ENCODE assay signal across 21 cellular contexts in genomic region chr20:15658295-15658694, GRCh38.
"Had no signal": no experiment of that assay in that cellular context is flagged by ENCODE, and none has a peak within 500 bp of the region (broad histone marks: within the 10 kb centered on the region; RNA-seq: fewer than 3 reads in every experiment).

No MANE protein-coding gene starts in this region.

- H3K4me3 Mint-ChIP-seq: activated CD8-positive, alpha-beta T cell treated with anti-CD3 and anti-CD28 coated beads, Interleukin-2, amount 10 ng/mL, durations not matched to agents 7 days and 5 days; activated naive CD8-positive, alpha-beta T cell treated with anti-CD3 and anti-CD28 coated beads, Interleukin-2, amount 50 U/mL, for 24 hours; activated T-helper 1 cell treated with anti-CD3 and anti-CD28 coated beads, Interleukin-12 subunit alpha, Interleukin-12 subunit beta, Interleukin-2, Interleukin-4 antibody, amounts not matched to agents 30 ng/mL and 10 ng/mL and 1 ng/mL, durations not matched to agents 14 hours and 24 hours and 36 hours; effector memory CD8-positive, alpha-beta T cell; natural killer cell; stimulated activated memory B cell treated with anti-CD40 and anti-IgM and Interleukin-4, amounts not matched to agents 10 μg/mL and 1 μg/mL and 100 μg/mL, for 72 hours had no signal

- H3K36me3 Mint-ChIP-seq: brain; natural killer cell; stimulated activated memory B cell treated with anti-CD40 and anti-IgM and Interleukin-4, amounts not matched to agents 10 μg/mL and 1 μg/mL and 100 μg/mL, for 72 hours had no signal

- H3K4me1 ChIP-seq: pancreas, right lobe of liver, upper lobe of left lung had no signal

- H3K9me3 Mint-ChIP-seq: activated naive CD8-positive, alpha-beta T cell treated with anti-CD3 and anti-CD28 coated beads, Interleukin-2, amount 50 U/mL, for 24 hours; activated T-helper 1 cell treated with anti-CD3 and anti-CD28 coated beads, Interleukin-12 subunit alpha, Interleukin-12 subunit beta, Interleukin-2, Interleukin-4 antibody, amounts not matched to agents 30 ng/mL and 10 ng/mL and 1 ng/mL, durations not matched to agents 14 hours and 24 hours and 36 hours; stimulated activated memory B cell treated with anti-CD40 and anti-IgM and Interleukin-4, amounts not matched to agents 10 μg/mL and 1 μg/mL and 100 μg/mL, for 72 hours had no signal

- H3K27ac ChIP-seq: pancreas, right lobe of liver, thoracic aorta, upper lobe of left lung had no signal

- H3K27me3 Mint-ChIP-seq: activated naive CD8-positive, alpha-beta T cell treated with anti-CD3 and anti-CD28 coated beads, Interleukin-2, amount 50 U/mL, for 24 hours; brain; effector memory CD8-positive, alpha-beta T cell; stimulated activated memory B cell treated with anti-CD40 and anti-IgM and Interleukin-4, amounts not matched to agents 10 μg/mL and 1 μg/mL and 100 μg/mL, for 72 hours had no signal

- ATAC-seq: activated CD8-positive, alpha-beta T cell treated with anti-CD3 and anti-CD28 coated beads, Interleukin-2, amount 10 ng/mL, durations not matched to agents 7 days and 5 days; activated naive CD8-positive, alpha-beta T cell treated with anti-CD3 and anti-CD28 coated beads, Interleukin-2, amount 50 U/mL, for 24 hours; effector memory CD8-positive, alpha-beta T cell; esophagus mucosa; natural killer cell; pancreas; right lobe of liver; stimulated activated memory B cell treated with anti-CD40 and anti-IgM and Interleukin-4, amounts not matched to agents 10 μg/mL and 1 μg/mL and 100 μg/mL, for 72 hours had no signal

- H3K4me1 Mint-ChIP-seq: activated naive CD8-positive, alpha-beta T cell treated with anti-CD3 and anti-CD28 coated beads, Interleukin-2, amount 50 U/mL, for 24 hours; natural killer cell had no signal

- H3K4me3 ChIP-seq: lung, pancreas, right lobe of liver, thoracic aorta, upper lobe of left lung had no signal

- H3K36me3 ChIP-seq: pancreas, right lobe of liver, thoracic aorta, upper lobe of left lung had no signal

- H3K9me3 ChIP-seq: pancreas, right lobe of liver, thoracic aorta, upper lobe of left lung had no signal

- DNase-seq: activated CD4-positive, alpha-beta T cell treated with anti-CD3 and anti-CD28 coated beads for 1 hour; activated CD4-positive, alpha-beta T cell treated with anti-CD3 and anti-CD28 coated beads, Interleukin-2, amount 50 U/mL, for 1 hour; activated CD8-positive, alpha-beta T cell treated with anti-CD3 and anti-CD28 coated beads, Interleukin-2, amount 10 ng/mL, durations not matched to agents 7 days and 5 days; activated gamma-delta T cell; activated naive CD4-positive, alpha-beta T cell treated with anti-CD3 and anti-CD28 coated beads, Interleukin-2, amount 50 U/mL, for 16 hours; activated naive CD8-positive, alpha-beta T cell treated with anti-CD3 and anti-CD28 coated beads, Interleukin-2, amount 50 U/mL, for 24 hours; effector memory CD8-positive, alpha-beta T cell; kidney; natural killer cell; pancreas; right lobe of liver; small intestine; stimulated activated CD4-positive, alpha-beta T cell treated with anti-CD3 and anti-CD28 coated beads, Interleukin-2, amount 100 ng/mL, for 24 hours; T-helper 1 cell; upper lobe of left lung had no signal

- H3K27ac Mint-ChIP-seq: activated CD8-positive, alpha-beta T cell treated with anti-CD3 and anti-CD28 coated beads, Interleukin-2, amount 10 ng/mL, durations not matched to agents 7 days and 5 days; activated naive CD8-positive, alpha-beta T cell treated with anti-CD3 and anti-CD28 coated beads, Interleukin-2, amount 50 U/mL, for 24 hours; activated T-helper 1 cell treated with anti-CD3 and anti-CD28 coated beads, Interleukin-12 subunit alpha, Interleukin-12 subunit beta, Interleukin-2, Interleukin-4 antibody, amounts not matched to agents 30 ng/mL and 10 ng/mL and 1 ng/mL, durations not matched to agents 14 hours and 24 hours and 36 hours; effector memory CD8-positive, alpha-beta T cell; natural killer cell; stimulated activated memory B cell treated with anti-CD40 and anti-IgM and Interleukin-4, amounts not matched to agents 10 μg/mL and 1 μg/mL and 100 μg/mL, for 72 hours had no signal

- H3K27me3 ChIP-seq: pancreas, right lobe of liver, upper lobe of left lung had no signal
